Comparison of ENCODE assay signal across 8 cellular contexts in genomic region chr22:46036558-46037408, GRCh38. TPM values are rescaled to one million over a fixed set of nuclear protein-coding genes. Genes with fewer than 3 reads are reported as not detected.
DNase-seq lines count a peak whose midpoint lies in the region; ATAC-seq and FAIRE-seq lines count a peak whose summit lies in the region.

No MANE protein-coding gene starts in this region.

- peak overlapping the region; percentile 96 for H3K27ac ChIP-seq in small intestine (ENCODE audit: low read depth in 1 of 2, low read length in 1 of 2)

- H3K4me3 Mint-ChIP-seq in activated naive CD8-positive, alpha-beta T cell treated with anti-CD3 and anti-CD28 coated beads, Interleukin-2, amount 10 ng/mL, durations not matched to agents 7 days and 5 days: peak overlapping the region; percentile 88

- no peaks in the 10 kb centered on the region for H3K9me3 Mint-ChIP-seq in activated naive CD8-positive, alpha-beta T cell treated with anti-CD3 and anti-CD28 coated beads, Interleukin-2, amount 10 ng/mL, durations not matched to agents 7 days and 5 days

- peak; percentile 49 to 55 for DNase-seq in AML-193 (lab: John Stamatoyannopoulos, UW)
- DNase-seq in RCC 7860 (ENCODE audit: low spot score): peak; percentile 53
- DNase-seq in activated naive CD8-positive, alpha-beta T cell treated with anti-CD3 and anti-CD28 coated beads, Interleukin-2, amount 10 ng/mL, durations not matched to agents 7 days and 5 days: peak; percentile 61
- DNase-seq in small intestine: peak; percentile 63

- no peaks in the 10 kb centered on the region for H3K36me3 Mint-ChIP-seq in activated naive CD8-positive, alpha-beta T cell treated with anti-CD3 and anti-CD28 coated beads, Interleukin-2, amount 10 ng/mL, durations not matched to agents 7 days and 5 days

- H3K4me3 ChIP-seq in iPS-15b (ENCODE audit: low read depth, low read length): peak overlapping the region; percentile 82
- H3K4me3 ChIP-seq in small intestine (ENCODE audit: low read depth in 1 of 2, low read length in 2 of 2): peak overlapping the region; percentile 71 to 80

- H3K27ac Mint-ChIP-seq in activated naive CD8-positive, alpha-beta T cell treated with anti-CD3 and anti-CD28 coated beads, Interleukin-2, amount 10 ng/mL, durations not matched to agents 7 days and 5 days: peak overlapping the region; percentile 92

- no peak for FAIRE-seq in RCC 7860 (lab: Jason Lieb, UNC)
- no peak for FAIRE-seq in small intestine (lab: Jason Lieb, UNC)

- peaks cover 16% of the 10 kb centered on the region for H3K4me1 Mint-ChIP-seq in activated naive CD8-positive, alpha-beta T cell treated with anti-CD3 and anti-CD28 coated beads, Interleukin-2, amount 10 ng/mL, durations not matched to agents 7 days and 5 days

- POLR2A ChIA-PET in activated naive CD8-positive, alpha-beta T cell treated with anti-CD3 and anti-CD28 coated beads, Interleukin-2, amount 10 ng/mL, durations not matched to agents 7 days and 5 days (lab: Charles Lee): interaction anchor here (0.7 to 3.1 kb wide), 13 partner anchors 8 to 80 kb away, joined by 3 to 28 read pairs (median 5); no protein-coding TSS in a partner anchor

- H3K36me3 ChIP-seq in iPS-15b (ENCODE audit: control insufficient read depth, insufficient read depth, low read length): no peaks in the 10 kb centered on the region
- no peaks in the 10 kb centered on the region for H3K36me3 ChIP-seq in small intestine (ENCODE audit: control insufficient read depth in 2 of 2, insufficient read depth in 2 of 2, low read length in 2 of 2)

- H3K27me3 Mint-ChIP-seq in activated naive CD8-positive, alpha-beta T cell treated with anti-CD3 and anti-CD28 coated beads, Interleukin-2, amount 10 ng/mL, durations not matched to agents 7 days and 5 days: no peaks in the 10 kb centered on the region

- H3K9me3 ChIP-seq in iPS-15b (ENCODE audit: control insufficient read depth, insufficient read depth, low read length): no peaks in the 10 kb centered on the region
- no peaks in the 10 kb centered on the region for H3K9me3 ChIP-seq in small intestine (ENCODE audit: control insufficient read depth, low read depth)

- H3K27me3 ChIP-seq in iPS-15b (ENCODE audit: control insufficient read depth, insufficient read depth, low read length) (no peaks in the 10 kb centered on the region), small intestine (ENCODE audit: control insufficient read depth in 2 of 2, insufficient read depth in 2 of 2, low read length in 2 of 2) (no peaks in the 10 kb centered on the region)

- WGBS in small intestine, 3 donors: 30 to 42% (median 33%) methylated on average over 18 of the region's 18 CpGs

- peak; percentile 4 for ATAC-seq in GM21390 (IDR thresholded peaks at IDR 0.05; ENCODE audit: unreplicated experiment)
- ATAC-seq in activated naive CD8-positive, alpha-beta T cell treated with anti-CD3 and anti-CD28 coated beads, Interleukin-2, amount 10 ng/mL, durations not matched to agents 7 days and 5 days (ENCODE audit: low read depth): peak; percentile 38
- ATAC-seq in GM18907 (IDR thresholded peaks at IDR 0.05; ENCODE audit: unreplicated experiment): no peak
- no peak for ATAC-seq in GM21576 (IDR thresholded peaks at IDR 0.05; ENCODE audit: unreplicated experiment)

- H3K4me1 ChIP-seq in iPS-15b (ENCODE audit: control insufficient read depth, insufficient read depth, low read length) (peaks cover 5% of the 10 kb centered on the region), small intestine (ENCODE audit: control insufficient read depth in 2 of 2, insufficient read depth in 1 of 2, low read depth in 1 of 2, low read length in 1 of 2) (peaks cover 0 to 3% of the 10 kb centered on the region in 2 donors)

- H3K9ac ChIP-seq in iPS-15b (ENCODE audit: low read depth, low read length): peak overlapping the region; percentile 49

RNA-seq across cellular contexts. Expression of gene WNT7B, which starts 59.8 kb away (rescaled TPM):
- not detected for total RNA-seq in activated naive CD8-positive, alpha-beta T cell treated with anti-CD3 and anti-CD28 coated beads, Interleukin-2, amount 10 ng/mL, durations not matched to agents 7 days and 5 days
- polyA plus RNA-seq in small intestine: under 1 TPM in 2 of 3 donors, not detected in 1; 0.03 to 0.22 TPM

Comparison
In these comparisons a context has a peak if more than half of its experiments do, and no peak if none do; other contexts are left out.
1. ATAC-seq: peak in GM21390 (single experiment) and activated naive CD8-positive, alpha-beta T cell treated with anti-CD3 and anti-CD28 coated beads, Interleukin-2, amount 10 ng/mL, durations not matched to agents 7 days and 5 days (single experiment); none in GM18907 (single experiment) and GM21576 (single experiment).
2. Peak in every context shown above with its lines, with median percentiles within 50 percentile points of each other: DNase-seq.